ENCODE assay signal across 8 cellular contexts in the genomic region with DNA sequence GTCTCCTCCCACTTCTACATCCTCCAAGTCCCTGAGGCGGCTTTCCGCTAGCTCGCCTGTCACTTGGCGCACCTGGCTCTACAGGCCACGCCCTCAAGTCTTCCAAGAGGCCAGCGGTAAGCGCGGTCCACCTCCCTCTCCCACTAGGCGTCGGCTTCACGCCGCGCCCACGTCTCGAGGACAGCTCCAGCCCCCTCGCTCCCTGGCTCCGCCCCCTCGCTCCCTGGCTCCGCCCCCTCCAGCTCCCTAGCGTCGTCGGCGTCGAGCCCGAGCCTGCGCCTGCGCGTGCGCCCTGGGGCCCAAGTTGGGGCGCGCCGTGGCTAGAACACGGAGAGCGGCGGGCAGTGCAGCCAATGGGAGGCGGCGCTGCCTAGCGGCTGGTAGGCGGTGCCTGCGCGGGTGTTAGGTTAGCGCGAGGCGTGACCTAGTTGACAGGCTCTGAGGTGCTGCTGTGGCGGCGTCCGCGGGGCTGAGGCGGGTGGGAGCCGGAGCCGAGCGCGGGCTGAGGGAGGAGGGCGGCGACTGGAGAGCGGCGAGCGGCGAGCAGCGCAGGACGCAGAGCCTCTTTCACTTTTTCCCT. TPM values are rescaled to one million over a fixed set of nuclear protein-coding genes. Genes with fewer than 3 reads are reported as not detected.
DNase-seq lines count a peak whose midpoint lies in the region; ATAC-seq, FAIRE-seq and TF ChIP-seq lines count a peak whose summit lies in the region.

MACROD2 (plus strand) TSS at position 431 of the 580 bp plus-strand sequence.

- H3K27me3 Mint-ChIP-seq in astrocyte (ENCODE audit: low read depth, unreplicated experiment) = no peaks in the 10 kb centered on the region

- peak within 1 kb of the TSS; percentile 73 for H3K23ac ChIP-seq in trophoblast cell (ENCODE audit: low read length)

- H2BK12ac ChIP-seq in trophoblast cell (ENCODE audit: low read length) = no peak within 1 kb of the TSS

- H3K27me3 ChIP-seq in Peyer's patch (no peaks in the 10 kb centered on the region), astrocyte (ENCODE audit: insufficient read depth, low read length) (peaks cover 3% of the 10 kb centered on the region), right cardiac atrium (ENCODE audit: control insufficient read depth, insufficient read depth) (no peaks in the 10 kb centered on the region), trophoblast cell (ENCODE audit: insufficient read depth, low read length) (peaks cover 7% of the 10 kb centered on the region)

- H3K4ac ChIP-seq in trophoblast cell (ENCODE audit: low read depth, low read length) = no peak within 1 kb of the TSS

- TF ChIP-seq CTCF in Peyer's patch (IDR thresholded peaks at IDR 0.05) (peak in 3 of 6 experiments; percentile 21 to 22 (median 22)), astrocyte (IDR thresholded peaks at IDR 0.05; ENCODE audit: insufficient read depth, low read depth, low read length) (no peak)

- no peak for FAIRE-seq in astrocyte (lab: Jason Lieb, UNC)

- peaks cover 0 to 5% (median 0%) of the 10 kb centered on the region in 4 donors for H3K9me3 ChIP-seq in Peyer's patch
- no peaks in the 10 kb centered on the region for H3K9me3 ChIP-seq in astrocyte (ENCODE audit: insufficient read depth, low read depth, low read length)
- no peaks in the 10 kb centered on the region for H3K9me3 ChIP-seq in right cardiac atrium (ENCODE audit: control insufficient read depth, low read length)
- H3K9me3 ChIP-seq in trophoblast cell (ENCODE audit: insufficient read depth, low read depth, low read length) = no peaks in the 10 kb centered on the region

- intact Hi-C loops in right cardiac atrium (cut with DNase I) = no loop called here

- H3K27ac Mint-ChIP-seq in astrocyte (ENCODE audit: unreplicated experiment) = no peak within 1 kb of the TSS

- H2AFZ ChIP-seq in astrocyte (ENCODE audit: low read depth, low read length) = peak within 1 kb of the TSS; percentile 97
- peak within 1 kb of the TSS; percentile 69 for H2AFZ ChIP-seq in trophoblast cell (ENCODE audit: insufficient read depth, low read length, poor library complexity)

- no peak within 1 kb of the TSS for H4K91ac ChIP-seq in trophoblast cell (ENCODE audit: low read depth, low read length)

- H3K9me3 Mint-ChIP-seq in astrocyte (ENCODE audit: unreplicated experiment) = peaks cover 2% of the 10 kb centered on the region

- H2BK5ac ChIP-seq in trophoblast cell (ENCODE audit: low read depth, low read length, poor library complexity) = no peak within 1 kb of the TSS

- H3K36me3 ChIP-seq in Peyer's patch = no peaks in the 10 kb centered on the region
- no peaks in the 10 kb centered on the region for H3K36me3 ChIP-seq in astrocyte (ENCODE audit: insufficient read depth, low read length)
- H3K36me3 ChIP-seq in trophoblast cell (ENCODE audit: control insufficient read depth in 1 of 2, insufficient read depth in 2 of 2, low read length in 2 of 2) = no peaks in the 10 kb centered on the region

- peaks cover 0 to 8% (median 0%) of the 10 kb centered on the region in 4 donors for H3K4me1 ChIP-seq in Peyer's patch
- H3K4me1 ChIP-seq in astrocyte (ENCODE audit: insufficient read depth, low read length) = no peaks in the 10 kb centered on the region
- H3K4me1 ChIP-seq in right cardiac atrium (ENCODE audit: control insufficient read depth, insufficient read depth, low read length) = no peaks in the 10 kb centered on the region
- peaks cover 0 to 5% of the 10 kb centered on the region in 2 experiments for H3K4me1 ChIP-seq in trophoblast cell (ENCODE audit: control insufficient read depth in 1 of 2, insufficient read depth in 2 of 2, low read length in 2 of 2)

- H3K4me3 ChIP-seq in Peyer's patch (peak within 1 kb of the TSS; percentile 32 to 81 (median 60)), astrocyte (ENCODE audit: insufficient read depth, low read depth, low read length) (peak within 1 kb of the TSS; percentile 64), right cardiac atrium (ENCODE audit: low read length) (peak within 1 kb of the TSS; percentile 63), trophoblast cell (ENCODE audit: low read depth, low read length) (peak within 1 kb of the TSS; percentile 86)

- no peaks in the 10 kb centered on the region for H3K79me2 ChIP-seq in astrocyte (ENCODE audit: insufficient read depth, low read length)
- no peaks in the 10 kb centered on the region for H3K79me2 ChIP-seq in trophoblast cell (ENCODE audit: control insufficient read depth, insufficient read depth, low read length, poor library complexity)

- no peaks in the 10 kb centered on the region for H4K20me1 ChIP-seq in astrocyte (ENCODE audit: insufficient read depth, low read length)

- TF ChIP-seq EP300 in Ishikawa (IDR thresholded peaks at IDR 0.05; ENCODE audit: borderline replicate concordance) = no peak

- WGBS in right cardiac atrium = 2% methylated on average over 60 of the region's 61 CpGs
- no CpG with 5 or more reads among the region's 61 CpGs for WGBS in trophoblast cell (ENCODE audit: extremely low coverage, insufficient coverage, insufficient read length)

- H2AK5ac ChIP-seq in trophoblast cell (ENCODE audit: low read length) = no peak within 1 kb of the TSS

- H3K27ac ChIP-seq in Peyer's patch (peak within 1 kb of the TSS in 3 of 4 donors; percentile 63 to 80 (median 69)), astrocyte (ENCODE audit: low read depth, low read length) (no peak within 1 kb of the TSS), right cardiac atrium (ENCODE audit: low read length) (no peak within 1 kb of the TSS), trophoblast cell (ENCODE audit: low read depth, low read length) (no peak within 1 kb of the TSS)

- DNase-seq in Daoy (ENCODE audit: low read depth) (peak; percentile 90), Peyer's patch (peak; percentile 31 to 98 (median 92)), astrocyte (ENCODE audit: low read depth) (peak; percentile 58), right cardiac atrium (peak; percentile 94 to 97 (median 97)), trophoblast cell (peak; percentile 99 to 100), ureter (ENCODE audit: low spot score) (peak; percentile 93)

- H3K14ac ChIP-seq in trophoblast cell (ENCODE audit: low read length) = no peak within 1 kb of the TSS

- ATAC-seq in right cardiac atrium (peak; percentile 99 to 100), HG03280 (IDR thresholded peaks at IDR 0.05; ENCODE audit: unreplicated experiment) (no peak)

- no peak within 1 kb of the TSS for H2BK120ac ChIP-seq in trophoblast cell (ENCODE audit: insufficient read depth, low read length, poor library complexity)

- no peak for TF ChIP-seq RAD21 in Ishikawa (IDR thresholded peaks at IDR 0.05; ENCODE audit: low read depth)

- H3K36me3 Mint-ChIP-seq in astrocyte (ENCODE audit: low read depth, unreplicated experiment) = peaks cover 2% of the 10 kb centered on the region

- no peaks in the 10 kb centered on the region for H3K79me1 ChIP-seq in trophoblast cell (ENCODE audit: low read length)

- H3K9ac ChIP-seq in astrocyte (ENCODE audit: low read length) (peak within 1 kb of the TSS; percentile 46), trophoblast cell (ENCODE audit: low read length) (peak within 1 kb of the TSS; percentile 17)

- peak within 1 kb of the TSS; percentile 59 for H4K8ac ChIP-seq in trophoblast cell (ENCODE audit: low read depth, low read length)

- TF ChIP-seq POLR2A in Peyer's patch (IDR thresholded peaks at IDR 0.05) = peak; percentile 19 to 71

- peak within 1 kb of the TSS; percentile 15 for H3K18ac ChIP-seq in trophoblast cell (ENCODE audit: low read length)

- H3K4me2 ChIP-seq in astrocyte (ENCODE audit: low read length) (peak within 1 kb of the TSS; percentile 92), trophoblast cell (ENCODE audit: low read length) (peak within 1 kb of the TSS; percentile 98)

- H4K12ac ChIP-seq in trophoblast cell (ENCODE audit: low read depth, low read length) = no peak within 1 kb of the TSS

- peak within 1 kb of the TSS; percentile 97 for H3K4me3 Mint-ChIP-seq in astrocyte (ENCODE audit: unreplicated experiment)

- peaks cover 5% of the 10 kb centered on the region for H3K4me1 Mint-ChIP-seq in astrocyte (ENCODE audit: low read depth, unreplicated experiment)

TF ChIP-seq in Ishikawa, 13 proteins besides CTCF, POLR2A, EP300 and RAD21 (continues in another document):
- TF ChIP-seq TCF12 (IDR thresholded peaks at IDR 0.05; ENCODE audit: low read depth) (0 out of 2 replicates have a peak, but pooled peaks have one; percentile 39), TEAD4 (IDR thresholded peaks at IDR 0.05) (no peak), CREB1 (IDR thresholded peaks at IDR 0.05; ENCODE audit: low read depth) (no peak), NFIC (IDR thresholded peaks at IDR 0.05) (no peak), USF1 (IDR thresholded peaks at IDR 0.05) (peak; percentile 37; the same call in 1 of the 2 replicates), TAF1 (IDR thresholded peaks at IDR 0.05; ENCODE audit: low read depth) (peak; percentile 72), EGR1 (IDR thresholded peaks at IDR 0.05) (peak; percentile 54)

RNA-seq across cellular contexts. Expression of gene MACROD2, which starts in this region (rescaled TPM):
- 0.51 and 0.86 TPM in 2 replicates for total RNA-seq in Daoy (2014; rRNA removed; shearing (Covaris generic))
- total RNA-seq in Peyer's patch = 10 to 100 TPM in 1 of 4 donors, 1 to 10 TPM in 3; 2.5 to 10.7 (median 6.5) TPM
- total RNA-seq in astrocyte = 2.4 and 2.8 TPM in 2 replicates
- total RNA-seq in right cardiac atrium = 1 to 10 TPM; 2.3 to 4.4 (median 3.1) TPM
- 0.61 TPM for polyA plus RNA-seq in right cardiac atrium
- polyA plus RNA-seq in trophoblast cell (2013) = 1.2 TPM in 2 replicates
- total RNA-seq in ureter = 17.1 TPM

Comparison
In these comparisons a context has a peak if more than half of its experiments do, and no peak if none do; other contexts are left out.
1. Peak in DNase-seq in Daoy; RNA of the gene not detected or under 1 TPM.
2. H3K27ac ChIP-seq: peak in Peyer's patch (3 of 4); none in astrocyte (single experiment), right cardiac atrium (single experiment) and trophoblast cell (single experiment).
3. Peak in every context shown above with its lines, with median percentiles within 50 percentile points of each other: DNase-seq and H3K4me3 ChIP-seq.